ENCODE assay signal across 18 cellular contexts in the genomic region with DNA sequence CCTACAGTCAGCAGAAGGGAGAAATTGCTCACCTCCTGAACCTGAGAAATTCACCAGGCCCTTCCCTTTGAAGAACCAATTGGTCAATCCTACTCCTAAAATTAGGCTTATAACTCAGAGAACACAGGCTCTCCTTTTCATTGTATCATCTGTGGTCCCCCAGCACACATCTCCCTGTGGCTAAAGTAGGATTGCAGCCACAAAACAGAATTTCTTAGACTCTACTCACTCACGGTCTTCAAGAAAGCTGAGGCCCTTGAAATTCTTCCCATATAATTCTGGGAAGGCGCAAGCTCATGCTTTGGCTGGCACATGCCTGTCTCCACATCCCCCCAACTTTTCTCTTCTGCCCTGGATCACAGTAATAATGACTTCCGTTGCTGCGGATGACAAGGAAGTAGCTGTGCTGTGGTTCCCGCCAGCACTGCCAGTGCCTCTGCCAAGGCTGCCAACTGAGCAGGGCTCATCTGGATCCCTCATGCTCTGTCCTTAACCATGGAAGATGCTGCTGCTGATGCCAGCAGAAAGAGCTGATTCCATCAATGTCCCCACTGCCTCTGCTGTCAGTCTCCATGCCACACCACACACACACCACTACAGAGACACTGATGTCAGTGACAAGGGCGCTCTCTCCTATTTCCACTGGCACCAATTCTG.
DNase-seq lines count a peak whose midpoint lies in the region; ATAC-seq and TF ChIP-seq lines count a peak whose summit lies in the region.
"Had no signal": no experiment of that assay in that cellular context is flagged by ENCODE, and none has a peak within 500 bp of the region (broad histone marks: within the 10 kb centered on the region; RNA-seq: fewer than 3 reads in every experiment).

No MANE protein-coding gene starts in this region.

- no peak overlapping the region for H2BK5ac ChIP-seq in trophoblast cell (ENCODE audit: low read depth, low read length, poor library complexity)

- H2BK120ac ChIP-seq in trophoblast cell (ENCODE audit: insufficient read depth, low read length, poor library complexity) = no peak overlapping the region

- H3K23ac ChIP-seq in trophoblast cell (ENCODE audit: low read length) = no peak overlapping the region

- H3K4me3 ChIP-seq in gastroesophageal sphincter = no peak overlapping the region
- peak overlapping the region; percentile 12 for H3K4me3 ChIP-seq in trophoblast cell (ENCODE audit: low read depth, low read length)
- no peak overlapping the region for H3K4me3 ChIP-seq in vagina
- H3K4me3 ChIP-seq: BLaER1 treated with 17β-estradiol and CSF1 and Interleukin-3, amounts not matched to agents 10 nM and 100 nM; GM23248 had no signal

- H3K18ac ChIP-seq in trophoblast cell (ENCODE audit: low read length) = no peak overlapping the region

- no peak overlapping the region for H3K14ac ChIP-seq in trophoblast cell (ENCODE audit: low read length)

- H4K91ac ChIP-seq in trophoblast cell (ENCODE audit: low read depth, low read length) = no peak overlapping the region

- ATAC-seq in Right ventricle myocardium inferior (peak; percentile 9), left cardiac atrium (no peak), gastroesophageal sphincter (no peak), GM19035 (IDR thresholded peaks at IDR 0.05; ENCODE audit: unreplicated experiment) (no peak)

- H3K27me3 ChIP-seq in gastroesophageal sphincter (no peaks in the 10 kb centered on the region), trophoblast cell (ENCODE audit: insufficient read depth, low read length) (no peaks in the 10 kb centered on the region), vagina (no peaks in the 10 kb centered on the region)
- H3K27me3 ChIP-seq: BLaER1 treated with 17β-estradiol and CSF1 and Interleukin-3, amounts not matched to agents 10 nM and 100 nM had no signal

- H3K9me3 ChIP-seq in gastroesophageal sphincter (no peaks in the 10 kb centered on the region), trophoblast cell (ENCODE audit: insufficient read depth, low read depth, low read length) (no peaks in the 10 kb centered on the region), vagina (no peaks in the 10 kb centered on the region)

- DNase-seq in Right ventricle myocardium inferior (ENCODE audit: missing footprints) (no peak), left cardiac atrium (no peak), trophoblast cell (no peak), vagina (ENCODE audit: extremely low spot score in 2 of 2) (no peak), hepatic stellate cell (ENCODE audit: low spot score) (no peak)
- no peak for DNase-seq in activated naive CD4-positive, alpha-beta T cell treated with anti-CD3 and anti-CD28 coated beads, Interleukin-2, amount 50 U/mL, for 16 hours
- DNase-seq: CD8-positive, alpha-beta memory T cell; DMS79; KG1; NCI-H1436 treated with DMSO at 0.1 percent for 48 hours; NCI-H2081; NCI-H510A; NCI-H82; SHP77 had no signal

- no peaks in the 10 kb centered on the region for H3K79me1 ChIP-seq in trophoblast cell (ENCODE audit: low read length)

- H3K4me1 ChIP-seq in gastroesophageal sphincter = peaks cover 0 to 18% (median 5%) of the 10 kb centered on the region in 3 donors
- no peaks in the 10 kb centered on the region for H3K4me1 ChIP-seq in trophoblast cell (ENCODE audit: control insufficient read depth in 1 of 2, insufficient read depth in 2 of 2, low read length in 2 of 2)
- H3K4me1 ChIP-seq in vagina = peaks cover 6% of the 10 kb centered on the region
- H3K4me1 ChIP-seq: BLaER1 treated with 17β-estradiol and CSF1 and Interleukin-3, amounts not matched to agents 10 nM and 100 nM had no signal

- H3K27ac ChIP-seq in gastroesophageal sphincter (peak overlapping the region in 3 of 4 donors; percentile 20 to 46 (median 31)), trophoblast cell (ENCODE audit: low read depth, low read length) (no peak overlapping the region), vagina (peak overlapping the region; percentile 31)
- H3K27ac ChIP-seq: BLaER1 treated with 17β-estradiol and CSF1 and Interleukin-3, amounts not matched to agents 10 nM and 100 nM; GM23248 had no signal

- intact Hi-C loops in Right ventricle myocardium inferior (cut with DNase I) (no loop called here), left cardiac atrium (cut with DNase I) (no loop called here), vagina (cut with DNase I) (loop anchor here (5.0 kb wide), 1 partner anchor 1652 kb away; no protein-coding TSS in a partner anchor)

- no peak overlapping the region for H4K12ac ChIP-seq in trophoblast cell (ENCODE audit: low read depth, low read length)

- H3K79me2 ChIP-seq in trophoblast cell (ENCODE audit: control insufficient read depth, insufficient read depth, low read length, poor library complexity) = no peaks in the 10 kb centered on the region

- no peak overlapping the region for H3K4me2 ChIP-seq in trophoblast cell (ENCODE audit: low read length)
- H3K4me2 ChIP-seq: BLaER1 treated with 17β-estradiol and CSF1 and Interleukin-3, amounts not matched to agents 10 nM and 100 nM had no signal

- no peak overlapping the region for H3K9ac ChIP-seq in trophoblast cell (ENCODE audit: low read length)
- H3K9ac ChIP-seq: BLaER1 treated with 17β-estradiol and CSF1 and Interleukin-3, amounts not matched to agents 10 nM and 100 nM; GM23248 had no signal

- H2AK5ac ChIP-seq in trophoblast cell (ENCODE audit: low read length) = no peak overlapping the region

- H3K36me3 ChIP-seq in gastroesophageal sphincter (no peaks in the 10 kb centered on the region), trophoblast cell (ENCODE audit: control insufficient read depth in 1 of 2, insufficient read depth in 2 of 2, low read length in 2 of 2) (no peaks in the 10 kb centered on the region), vagina (no peaks in the 10 kb centered on the region)
- H3K36me3 ChIP-seq: BLaER1 treated with 17β-estradiol and CSF1 and Interleukin-3, amounts not matched to agents 10 nM and 100 nM had no signal

- 60 to 83% methylated on average over 1 to 4 of the region's 6 CpGs for WGBS in gastroesophageal sphincter (ENCODE audit: low coverage in 1 of 2), 2 donors
- no CpG with 5 or more reads among the region's 6 CpGs for WGBS in trophoblast cell (ENCODE audit: extremely low coverage, insufficient coverage, insufficient read length)

- no peak overlapping the region for H2BK12ac ChIP-seq in trophoblast cell (ENCODE audit: low read length)

- H3K4ac ChIP-seq in trophoblast cell (ENCODE audit: low read depth, low read length) = no peak overlapping the region

- no peak overlapping the region for H2AFZ ChIP-seq in trophoblast cell (ENCODE audit: insufficient read depth, low read length, poor library complexity)
- H2AFZ ChIP-seq: GM23248 had no signal

- no peak for TF ChIP-seq CTCF in gastroesophageal sphincter (IDR thresholded peaks at IDR 0.05)
- TF ChIP-seq CTCF in vagina (IDR thresholded peaks at IDR 0.05) = no peak

- no peak overlapping the region for H4K8ac ChIP-seq in trophoblast cell (ENCODE audit: low read depth, low read length)

- TF ChIP-seq POLR2A in gastroesophageal sphincter (IDR thresholded peaks at IDR 0.05) (no peak), vagina (IDR thresholded peaks at IDR 0.05) (no peak)

- TF ChIP-seq EP300 in gastroesophageal sphincter (IDR thresholded peaks at IDR 0.05) = no peak
